In the genomic region with DNA sequence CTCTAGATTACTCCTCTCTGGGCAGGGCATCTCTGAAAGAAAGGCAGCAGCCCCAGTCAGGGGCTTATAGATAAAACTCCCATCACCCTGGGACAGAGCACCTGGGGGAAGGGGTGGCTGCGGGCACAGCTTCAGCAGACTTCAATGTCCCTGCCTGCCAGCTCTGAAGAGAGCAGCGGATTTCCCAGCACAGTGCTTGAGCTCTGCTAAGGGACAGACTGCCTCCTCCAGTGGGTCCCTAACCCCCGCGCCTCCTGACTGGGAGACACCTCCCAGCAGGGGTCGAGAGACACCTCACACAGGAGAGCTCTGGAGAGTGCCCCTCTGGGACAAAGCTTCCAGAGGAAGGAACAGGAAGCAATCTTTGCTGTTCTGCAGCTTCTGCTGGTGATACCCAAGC, we compare ENCODE assay signal across 4 cellular contexts. TPM values are rescaled to one million over a fixed set of nuclear protein-coding genes. Genes with fewer than 3 reads are reported as not detected.
"Had no signal": no experiment of that assay in that cellular context is flagged by ENCODE, and none has a peak within 500 bp of the region (broad histone marks: within the 10 kb centered on the region; RNA-seq: fewer than 3 reads in every experiment).

No MANE protein-coding gene starts in this region.

RNA-seq across cellular contexts. Expression of gene CCDC181, which starts 18.9 kb away (rescaled TPM):
- total RNA-seq: left lobe of liver, lower leg skin, lung microvascular endothelial cell, mononuclear cell had no signal
